In genomic region chr5:54905942-54906537, GRCh38 we compare ENCODE assay signal across 9 cellular contexts.
DNase-seq lines count a peak whose midpoint lies in the region; ATAC-seq and TF ChIP-seq lines count a peak whose summit lies in the region.
"Had no signal": no experiment of that assay in that cellular context is flagged by ENCODE, and none has a peak within 500 bp of the region (broad histone marks: within the 10 kb centered on the region; RNA-seq: fewer than 3 reads in every experiment).

No MANE protein-coding gene starts in this region.

- no peaks in the 10 kb centered on the region for H3K36me3 Mint-ChIP-seq in nephron (ENCODE audit: low read depth)
- H3K36me3 Mint-ChIP-seq: naive B cell had no signal

- no peaks in the 10 kb centered on the region for H3K9me3 ChIP-seq in thoracic aorta

- no peak overlapping the region for H3K4me3 ChIP-seq in epithelial cell of esophagus (ENCODE audit: low read length)
- peak overlapping the region; percentile 3 for H3K4me3 ChIP-seq in thoracic aorta

- H3K27me3 ChIP-seq in thoracic aorta (replicated peaks; ENCODE audit: insufficient read depth): no peaks in the 10 kb centered on the region

- no peaks in the 10 kb centered on the region for H3K9me3 Mint-ChIP-seq in nephron

- no peaks in the 10 kb centered on the region for H3K36me3 ChIP-seq in thoracic aorta

- peaks cover 43% of the 10 kb centered on the region for H3K4me1 Mint-ChIP-seq in nephron

- H3K4me1 ChIP-seq in thoracic aorta (ENCODE audit: control insufficient read depth in 1 of 2, low read depth in 2 of 2): peaks cover 2 to 3% of the 10 kb centered on the region in 2 donors

- DNase-seq in activated gamma-delta T cell treated with Interleukin-2 at 50 U/mL for 16 hours (peak; percentile 66), activated gamma-delta T cell (lab: John Stamatoyannopoulos, UW) (no peak), NCI-H748 treated with DMSO at 0.1 percent for 48 hours (lab: John Stamatoyannopoulos, UW) (peak; percentile 18), epithelial cell of esophagus (ENCODE audit: low read depth) (peak; percentile 76), thoracic aorta (ENCODE audit: low spot score) (no peak)
- DNase-seq in activated CD8-positive, alpha-beta memory T cell treated with anti-CD3 and anti-CD28 coated beads, Interleukin-2, amount 50 U/mL, for 1 hour (ENCODE audit: extremely low read depth): peak; percentile 23
- DNase-seq: naive B cell had no signal

- TF ChIP-seq CTCF in epithelial cell of esophagus (IDR thresholded peaks at IDR 0.05; ENCODE audit: insufficient read depth, low read depth, low read length, missing control alignments) (peak; percentile 74), nephron (IDR thresholded peaks at IDR 0.05; ENCODE audit: unreplicated experiment in 3 of 3) (peak; percentile 71 to 85 (median 75)), thoracic aorta (IDR thresholded peaks at IDR 0.05) (peak; percentile 56)

- no peak for ATAC-seq in thoracic aorta (ENCODE audit: insufficient number of reproducible peaks, low FRiP score, low read depth)
- ATAC-seq in GM19397 (IDR thresholded peaks at IDR 0.05; ENCODE audit: unreplicated experiment): no peak

- no peak overlapping the region for H3K27ac ChIP-seq in thoracic aorta

- no peak overlapping the region for H3K27ac Mint-ChIP-seq in nephron
- H3K27ac Mint-ChIP-seq: naive B cell had no signal

- no peaks in the 10 kb centered on the region for H3K27me3 Mint-ChIP-seq in nephron (ENCODE audit: low read depth)

- H3K4me3 Mint-ChIP-seq in nephron: no peak overlapping the region
- H3K4me3 Mint-ChIP-seq: naive B cell had no signal

Comparison
In these comparisons a context has a peak if more than half of its experiments do, and no peak if none do; other contexts are left out.
1. DNase-seq: peak in activated gamma-delta T cell treated with Interleukin-2 at 50 U/mL for 16 hours (single experiment), NCI-H748 treated with DMSO at 0.1 percent for 48 hours (single experiment), activated CD8-positive, alpha-beta memory T cell treated with anti-CD3 and anti-CD28 coated beads, Interleukin-2, amount 50 U/mL, for 1 hour (single experiment) and epithelial cell of esophagus (single experiment); none in activated gamma-delta T cell (single experiment) and thoracic aorta (single experiment).
2. Peak in every context shown above with its lines, with median percentiles within 50 percentile points of each other: CTCF ChIP-seq.